In the genomic region with DNA sequence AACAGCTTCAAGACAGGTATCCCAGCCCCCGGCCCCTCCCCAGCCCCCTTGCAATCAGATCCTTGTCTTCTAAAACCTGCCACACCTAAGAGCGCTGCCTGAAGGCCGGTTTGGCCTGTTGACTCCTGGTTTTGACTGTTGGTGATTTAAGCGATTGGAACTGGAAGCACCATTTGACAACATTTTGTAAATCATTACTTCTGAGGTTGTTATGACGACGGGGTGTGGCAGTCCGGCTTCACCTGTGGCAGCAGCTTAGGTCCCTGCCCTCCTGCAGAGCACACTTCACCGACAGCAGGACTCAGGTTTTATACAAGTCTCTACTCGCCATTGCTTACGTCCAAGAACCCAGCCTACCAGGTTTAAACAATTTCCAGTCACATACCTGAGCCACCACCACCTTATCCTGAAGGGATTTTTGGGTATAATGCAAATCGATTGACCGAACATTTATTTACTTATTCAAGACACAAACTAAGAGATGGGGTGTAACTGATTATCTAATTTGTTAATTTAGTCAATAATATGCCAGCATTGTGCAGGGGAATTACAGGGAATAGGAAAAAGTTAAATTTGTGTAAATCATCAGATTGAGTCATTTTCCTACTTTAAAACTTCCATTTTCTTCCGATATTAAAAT, we compare ENCODE assay signal across 8 cellular contexts. TPM values are rescaled to one million over a fixed set of nuclear protein-coding genes. Genes with fewer than 3 reads are reported as not detected.
DNase-seq lines count a peak whose midpoint lies in the region; ATAC-seq and TF ChIP-seq lines count a peak whose summit lies in the region.

No MANE protein-coding gene starts in this region.

- intact Hi-C loops in activated T-helper 1 cell treated with anti-CD3 and anti-CD28 coated beads, Interleukin-12 subunit alpha, Interleukin-12 subunit beta, Interleukin-2, Interleukin-4 antibody, amounts not matched to agents 30 ng/mL and 10 ng/mL and 1 ng/mL, durations not matched to agents 14 hours and 24 hours and 36 hours (cut with micrococcal nuclease): loop anchor here (1.0 to 10.0 kb wide), 14 partner anchors 19 to 529 kb away; a partner anchor contains a TSS

- no peak for DNase-seq in activated naive CD4-positive, alpha-beta T cell treated with anti-CD3 and anti-CD28 coated beads, Interleukin-2, amount 10 ng/mL, durations not matched to agents 7 days and 5 days
- no peak for DNase-seq in activated naive CD4-positive, alpha-beta T cell treated with anti-CD3 and anti-CD28 coated beads, Interleukin-2, amount 50 U/mL, for 16 hours
- no peak for DNase-seq in activated T-helper 1 cell treated with anti-CD3 and anti-CD28 coated beads, Interleukin-12 subunit alpha, Interleukin-12 subunit beta, Interleukin-2, Interleukin-4 antibody, amounts not matched to agents 30 ng/mL and 10 ng/mL and 1 ng/mL, durations not matched to agents 14 hours and 24 hours and 36 hours (ENCODE audit: low spot score)
- peak; percentile 29 for DNase-seq in left kidney (ENCODE audit: low read depth, low spot score)
- no peak for DNase-seq in tibial nerve (ENCODE audit: low spot score in 2 of 2)
- DNase-seq in stimulated activated naive CD4-positive, alpha-beta T cell treated with Interleukin-2 at 50 U/mL for 16 hours (lab: John Stamatoyannopoulos, UW): no peak
- DNase-seq in iPS-NIHi11 (ENCODE audit: low spot score): no peak

- TF ChIP-seq EP300 in tibial nerve (IDR thresholded peaks at IDR 0.05): no peak

- CTCF ChIA-PET in activated naive CD4-positive, alpha-beta T cell treated with anti-CD3 and anti-CD28 coated beads, Interleukin-2, amount 10 ng/mL, durations not matched to agents 7 days and 5 days (lab: Charles Lee): interaction anchor here (1.4 kb wide), 1 partner anchor 62 kb away, joined by 3 read pairs; no protein-coding TSS in a partner anchor

- H3K36me3 ChIP-seq in tibial nerve: no peaks in the 10 kb centered on the region

- H3K27ac Mint-ChIP-seq in activated naive CD4-positive, alpha-beta T cell treated with anti-CD3 and anti-CD28 coated beads, Interleukin-2, amount 10 ng/mL, durations not matched to agents 7 days and 5 days: peak overlapping the region; percentile 98
- H3K27ac Mint-ChIP-seq in activated T-helper 1 cell treated with anti-CD3 and anti-CD28 coated beads, Interleukin-12 subunit alpha, Interleukin-12 subunit beta, Interleukin-2, Interleukin-4 antibody, amounts not matched to agents 30 ng/mL and 10 ng/mL and 1 ng/mL, durations not matched to agents 14 hours and 24 hours and 36 hours: peak overlapping the region; percentile 61

- H3K4me3 Mint-ChIP-seq in activated naive CD4-positive, alpha-beta T cell treated with anti-CD3 and anti-CD28 coated beads, Interleukin-2, amount 10 ng/mL, durations not matched to agents 7 days and 5 days: peak overlapping the region; percentile 56
- peak overlapping the region; percentile 91 for H3K4me3 Mint-ChIP-seq in activated T-helper 1 cell treated with anti-CD3 and anti-CD28 coated beads, Interleukin-12 subunit alpha, Interleukin-12 subunit beta, Interleukin-2, Interleukin-4 antibody, amounts not matched to agents 30 ng/mL and 10 ng/mL and 1 ng/mL, durations not matched to agents 14 hours and 24 hours and 36 hours

- 84 to 86% methylated on average over 13 of the region's 13 CpGs for WGBS in tibial nerve, 2 donors

- peaks cover 0 to 5% of the 10 kb centered on the region in 2 donors for H3K27me3 ChIP-seq in tibial nerve

- H3K27ac ChIP-seq in tibial nerve: peak overlapping the region; percentile 88 to 98 (median 95)

- peaks cover 18% of the 10 kb centered on the region for H3K27me3 Mint-ChIP-seq in activated naive CD4-positive, alpha-beta T cell treated with anti-CD3 and anti-CD28 coated beads, Interleukin-2, amount 10 ng/mL, durations not matched to agents 7 days and 5 days
- H3K27me3 Mint-ChIP-seq in activated T-helper 1 cell treated with anti-CD3 and anti-CD28 coated beads, Interleukin-12 subunit alpha, Interleukin-12 subunit beta, Interleukin-2, Interleukin-4 antibody, amounts not matched to agents 30 ng/mL and 10 ng/mL and 1 ng/mL, durations not matched to agents 14 hours and 24 hours and 36 hours (ENCODE audit: insufficient read depth): no peaks in the 10 kb centered on the region

- H3K4me1 Mint-ChIP-seq in activated naive CD4-positive, alpha-beta T cell treated with anti-CD3 and anti-CD28 coated beads, Interleukin-2, amount 10 ng/mL, durations not matched to agents 7 days and 5 days: peaks cover 58% of the 10 kb centered on the region
- H3K4me1 Mint-ChIP-seq in activated T-helper 1 cell treated with anti-CD3 and anti-CD28 coated beads, Interleukin-12 subunit alpha, Interleukin-12 subunit beta, Interleukin-2, Interleukin-4 antibody, amounts not matched to agents 30 ng/mL and 10 ng/mL and 1 ng/mL, durations not matched to agents 14 hours and 24 hours and 36 hours (ENCODE audit: low read depth): peaks cover 49% of the 10 kb centered on the region

- peak overlapping the region; percentile 10 to 88 (median 74) for H3K4me3 ChIP-seq in tibial nerve

- no peak for ATAC-seq in GM19397 (IDR thresholded peaks at IDR 0.05; ENCODE audit: unreplicated experiment)

- H3K9me3 ChIP-seq in tibial nerve: no peaks in the 10 kb centered on the region

- H3K9me3 Mint-ChIP-seq in activated naive CD4-positive, alpha-beta T cell treated with anti-CD3 and anti-CD28 coated beads, Interleukin-2, amount 10 ng/mL, durations not matched to agents 7 days and 5 days: no peaks in the 10 kb centered on the region
- H3K9me3 Mint-ChIP-seq in activated T-helper 1 cell treated with anti-CD3 and anti-CD28 coated beads, Interleukin-12 subunit alpha, Interleukin-12 subunit beta, Interleukin-2, Interleukin-4 antibody, amounts not matched to agents 30 ng/mL and 10 ng/mL and 1 ng/mL, durations not matched to agents 14 hours and 24 hours and 36 hours: no peaks in the 10 kb centered on the region

- H3K36me3 Mint-ChIP-seq in activated naive CD4-positive, alpha-beta T cell treated with anti-CD3 and anti-CD28 coated beads, Interleukin-2, amount 10 ng/mL, durations not matched to agents 7 days and 5 days: peaks cover 20% of the 10 kb centered on the region
- H3K36me3 Mint-ChIP-seq in activated T-helper 1 cell treated with anti-CD3 and anti-CD28 coated beads, Interleukin-12 subunit alpha, Interleukin-12 subunit beta, Interleukin-2, Interleukin-4 antibody, amounts not matched to agents 30 ng/mL and 10 ng/mL and 1 ng/mL, durations not matched to agents 14 hours and 24 hours and 36 hours (ENCODE audit: low read depth): peaks cover 18% of the 10 kb centered on the region

- TF ChIP-seq CTCF in tibial nerve (IDR thresholded peaks at IDR 0.05): no peak

- H3K4me1 ChIP-seq in tibial nerve: peaks cover 0 to 40% (median 18%) of the 10 kb centered on the region in 4 donors

- TF ChIP-seq POLR2A in tibial nerve (IDR thresholded peaks at IDR 0.05): no peak

RNA-seq across cellular contexts. Expression of a gene that starts 0.7 kb away (rescaled TPM):
- total RNA-seq in activated T-helper 1 cell treated with anti-CD3 and anti-CD28 coated beads, Interleukin-12 subunit alpha, Interleukin-12 subunit beta, Interleukin-2, Interleukin-4 antibody, amounts not matched to agents 30 ng/mL and 10 ng/mL and 1 ng/mL, durations not matched to agents 14 hours and 24 hours and 36 hours: 92.8 and 98.0 TPM in 2 replicates
- total RNA-seq in tibial nerve: 10 to 100 TPM; 36.9 to 63.9 (median 44.0) TPM

RNA-seq across cellular contexts. Expression of a gene that starts 33.2 kb away (rescaled TPM):
- 0.22 and 0.26 TPM in 2 replicates for total RNA-seq in activated T-helper 1 cell treated with anti-CD3 and anti-CD28 coated beads, Interleukin-12 subunit alpha, Interleukin-12 subunit beta, Interleukin-2, Interleukin-4 antibody, amounts not matched to agents 30 ng/mL and 10 ng/mL and 1 ng/mL, durations not matched to agents 14 hours and 24 hours and 36 hours
- total RNA-seq in tibial nerve: 10 to 100 TPM in 3 of 4 donors, 1 to 10 TPM in 1; 6.3 to 20.1 (median 16.8) TPM

RNA-seq across cellular contexts. Expression of a gene that starts 58.7 kb away (rescaled TPM):
- 19.2 and 20.5 TPM in 2 replicates for total RNA-seq in activated T-helper 1 cell treated with anti-CD3 and anti-CD28 coated beads, Interleukin-12 subunit alpha, Interleukin-12 subunit beta, Interleukin-2, Interleukin-4 antibody, amounts not matched to agents 30 ng/mL and 10 ng/mL and 1 ng/mL, durations not matched to agents 14 hours and 24 hours and 36 hours
- 10 to 100 TPM in 1 of 4 donors, 1 to 10 TPM in 3; 4.3 to 14.1 (median 6.6) TPM for total RNA-seq in tibial nerve
